In the genomic region with DNA sequence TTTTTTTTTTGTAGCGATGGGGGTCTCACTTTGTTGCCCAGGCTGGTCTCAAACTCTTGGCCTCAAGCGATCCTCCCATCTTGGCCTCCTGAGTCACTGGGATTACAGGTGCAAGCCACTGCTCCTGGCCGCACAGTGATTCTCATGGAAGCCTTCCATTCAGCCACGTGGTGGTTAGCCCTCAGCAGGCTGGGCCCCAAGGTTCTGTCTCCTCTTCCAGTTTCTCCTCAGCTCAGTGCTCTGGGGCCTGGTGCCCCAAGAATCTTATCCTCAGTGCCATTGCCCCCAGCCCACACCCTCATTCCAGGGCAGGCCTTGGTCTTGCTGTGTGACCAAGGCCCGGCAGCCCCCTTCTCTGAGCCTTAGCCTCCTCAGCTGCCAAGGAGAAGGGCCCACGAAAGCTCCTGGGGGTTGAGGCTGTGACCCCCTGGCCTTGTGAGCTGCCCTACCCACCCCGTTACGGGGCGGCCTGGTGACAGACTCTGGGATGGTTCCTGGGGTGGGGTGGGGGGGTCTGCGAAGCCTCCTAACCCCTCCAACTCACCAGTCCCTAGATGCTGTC, we compare ENCODE assay signal across 1 cellular context.
A peak's percentile ranks its signal among the peaks of the same experiment; 100 is the strongest.
TF ChIP-seq lines count a peak whose summit lies in the region.

No MANE protein-coding gene starts in this region.

TF ChIP-seq in HepG2, 621 proteins besides CTCF, POLR2A, EP300 and RAD21 (continued from another document):
- TF ChIP-seq, protein P1, sequence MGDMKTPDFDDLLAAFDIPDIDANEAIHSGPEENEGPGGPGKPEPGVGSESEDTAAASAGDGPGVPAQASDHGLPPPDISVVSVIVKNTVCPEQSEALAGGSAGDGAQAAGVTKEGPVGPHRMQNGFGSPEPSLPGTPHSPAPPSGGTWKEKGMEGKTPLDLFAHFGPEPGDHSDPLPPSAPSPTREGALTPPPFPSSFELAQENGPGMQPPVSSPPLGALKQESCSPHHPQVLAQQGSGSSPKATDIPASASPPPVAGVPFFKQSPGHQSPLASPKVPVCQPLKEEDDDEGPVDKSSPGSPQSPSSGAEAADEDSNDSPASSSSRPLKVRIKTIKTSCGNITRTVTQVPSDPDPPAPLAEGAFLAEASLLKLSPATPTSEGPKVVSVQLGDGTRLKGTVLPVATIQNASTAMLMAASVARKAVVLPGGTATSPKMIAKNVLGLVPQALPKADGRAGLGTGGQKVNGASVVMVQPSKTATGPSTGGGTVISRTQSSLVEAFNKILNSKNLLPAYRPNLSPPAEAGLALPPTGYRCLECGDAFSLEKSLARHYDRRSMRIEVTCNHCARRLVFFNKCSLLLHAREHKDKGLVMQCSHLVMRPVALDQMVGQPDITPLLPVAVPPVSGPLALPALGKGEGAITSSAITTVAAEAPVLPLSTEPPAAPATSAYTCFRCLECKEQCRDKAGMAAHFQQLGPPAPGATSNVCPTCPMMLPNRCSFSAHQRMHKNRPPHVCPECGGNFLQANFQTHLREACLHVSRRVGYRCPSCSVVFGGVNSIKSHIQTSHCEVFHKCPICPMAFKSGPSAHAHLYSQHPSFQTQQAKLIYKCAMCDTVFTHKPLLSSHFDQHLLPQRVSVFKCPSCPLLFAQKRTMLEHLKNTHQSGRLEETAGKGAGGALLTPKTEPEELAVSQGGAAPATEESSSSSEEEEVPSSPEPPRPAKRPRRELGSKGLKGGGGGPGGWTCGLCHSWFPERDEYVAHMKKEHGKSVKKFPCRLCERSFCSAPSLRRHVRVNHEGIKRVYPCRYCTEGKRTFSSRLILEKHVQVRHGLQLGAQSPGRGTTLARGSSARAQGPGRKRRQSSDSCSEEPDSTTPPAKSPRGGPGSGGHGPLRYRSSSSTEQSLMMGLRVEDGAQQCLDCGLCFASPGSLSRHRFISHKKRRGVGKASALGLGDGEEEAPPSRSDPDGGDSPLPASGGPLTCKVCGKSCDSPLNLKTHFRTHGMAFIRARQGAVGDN (CRISPR knock-in tag; IDR thresholded peaks at IDR 0.05), result 0 out of 2 replicates have a peak, but pooled peaks have one; percentile 10
- TF ChIP-seq SP140L (CRISPR knock-in tag; IDR thresholded peaks at IDR 0.05; ENCODE audit: borderline replicate concordance) (no peak), ZNF441 (CRISPR knock-in tag; IDR thresholded peaks at IDR 0.05; ENCODE audit: borderline replicate concordance) (no peak), PHB2 (IDR thresholded peaks at IDR 0.05; ENCODE audit: partially characterized antibody) (no peak), ZNF543 (CRISPR knock-in tag; IDR thresholded peaks at IDR 0.05) (no peak), STAG1 (CRISPR knock-in tag; IDR thresholded peaks at IDR 0.05) (no peak), ZNF768 (CRISPR knock-in tag; IDR thresholded peaks at IDR 0.05) (peak; percentile 91), ZNF788 (CRISPR knock-in tag; IDR thresholded peaks at IDR 0.05; ENCODE audit: borderline replicate concordance) (no peak), RNF2 (conservative IDR thresholded peaks at IDR 0.05; ENCODE audit: low read depth) (no peak), GABPB1 (CRISPR knock-in tag; IDR thresholded peaks at IDR 0.05) (0 out of 2 replicates have a peak, but pooled peaks have one; percentile 11), MZF1 (CRISPR knock-in tag; IDR thresholded peaks at IDR 0.05; ENCODE audit: borderline replicate concordance) (no peak), ZKSCAN1 (IDR thresholded peaks at IDR 0.05; ENCODE audit: low read length) (no peak), ETV6 (CRISPR knock-in tag; conservative IDR thresholded peaks at IDR 0.05) (no peak), TAF1 (CRISPR knock-in tag; IDR thresholded peaks at IDR 0.05) (no peak), ZNF382 (CRISPR knock-in tag; IDR thresholded peaks at IDR 0.05; ENCODE audit: borderline replicate concordance) (no peak)
- TF ChIP-seq, protein P2, sequence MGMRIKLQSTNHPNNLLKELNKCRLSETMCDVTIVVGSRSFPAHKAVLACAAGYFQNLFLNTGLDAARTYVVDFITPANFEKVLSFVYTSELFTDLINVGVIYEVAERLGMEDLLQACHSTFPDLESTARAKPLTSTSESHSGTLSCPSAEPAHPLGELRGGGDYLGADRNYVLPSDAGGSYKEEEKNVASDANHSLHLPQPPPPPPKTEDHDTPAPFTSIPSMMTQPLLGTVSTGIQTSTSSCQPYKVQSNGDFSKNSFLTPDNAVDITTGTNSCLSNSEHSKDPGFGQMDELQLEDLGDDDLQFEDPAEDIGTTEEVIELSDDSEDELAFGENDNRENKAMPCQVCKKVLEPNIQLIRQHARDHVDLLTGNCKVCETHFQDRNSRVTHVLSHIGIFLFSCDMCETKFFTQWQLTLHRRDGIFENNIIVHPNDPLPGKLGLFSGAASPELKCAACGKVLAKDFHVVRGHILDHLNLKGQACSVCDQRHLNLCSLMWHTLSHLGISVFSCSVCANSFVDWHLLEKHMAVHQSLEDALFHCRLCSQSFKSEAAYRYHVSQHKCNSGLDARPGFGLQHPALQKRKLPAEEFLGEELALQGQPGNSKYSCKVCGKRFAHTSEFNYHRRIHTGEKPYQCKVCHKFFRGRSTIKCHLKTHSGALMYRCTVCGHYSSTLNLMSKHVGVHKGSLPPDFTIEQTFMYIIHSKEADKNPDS (CRISPR knock-in tag; IDR thresholded peaks at IDR 0.05), result no peak
- TF ChIP-seq, protein P3, sequence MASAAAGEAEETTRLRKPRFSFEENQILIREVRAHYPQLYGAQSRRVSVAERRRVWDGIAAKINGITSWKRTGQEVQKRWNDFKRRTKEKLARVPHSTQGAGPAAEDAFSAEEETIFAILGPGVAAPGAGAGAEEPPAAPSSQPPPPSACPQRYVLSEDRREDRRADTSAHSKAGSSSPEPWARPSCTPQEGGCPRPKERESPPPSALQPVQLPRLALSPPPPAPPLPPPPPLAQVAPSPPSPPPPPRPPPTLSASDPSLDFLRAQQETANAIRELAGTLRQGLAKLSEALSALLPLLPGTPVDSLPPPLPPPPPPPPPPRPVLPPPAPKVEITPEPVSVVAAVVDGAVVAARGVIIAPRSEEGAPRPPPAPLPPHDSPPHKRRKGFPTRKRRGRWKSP (CRISPR knock-in tag; IDR thresholded peaks at IDR 0.05), result no peak
- TF ChIP-seq, protein P4, sequence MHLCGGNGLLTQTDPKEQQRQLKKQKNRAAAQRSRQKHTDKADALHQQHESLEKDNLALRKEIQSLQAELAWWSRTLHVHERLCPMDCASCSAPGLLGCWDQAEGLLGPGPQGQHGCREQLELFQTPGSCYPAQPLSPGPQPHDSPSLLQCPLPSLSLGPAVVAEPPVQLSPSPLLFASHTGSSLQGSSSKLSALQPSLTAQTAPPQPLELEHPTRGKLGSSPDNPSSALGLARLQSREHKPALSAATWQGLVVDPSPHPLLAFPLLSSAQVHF (CRISPR knock-in tag; IDR thresholded peaks at IDR 0.05), result no peak
- TF ChIP-seq, protein P5, sequence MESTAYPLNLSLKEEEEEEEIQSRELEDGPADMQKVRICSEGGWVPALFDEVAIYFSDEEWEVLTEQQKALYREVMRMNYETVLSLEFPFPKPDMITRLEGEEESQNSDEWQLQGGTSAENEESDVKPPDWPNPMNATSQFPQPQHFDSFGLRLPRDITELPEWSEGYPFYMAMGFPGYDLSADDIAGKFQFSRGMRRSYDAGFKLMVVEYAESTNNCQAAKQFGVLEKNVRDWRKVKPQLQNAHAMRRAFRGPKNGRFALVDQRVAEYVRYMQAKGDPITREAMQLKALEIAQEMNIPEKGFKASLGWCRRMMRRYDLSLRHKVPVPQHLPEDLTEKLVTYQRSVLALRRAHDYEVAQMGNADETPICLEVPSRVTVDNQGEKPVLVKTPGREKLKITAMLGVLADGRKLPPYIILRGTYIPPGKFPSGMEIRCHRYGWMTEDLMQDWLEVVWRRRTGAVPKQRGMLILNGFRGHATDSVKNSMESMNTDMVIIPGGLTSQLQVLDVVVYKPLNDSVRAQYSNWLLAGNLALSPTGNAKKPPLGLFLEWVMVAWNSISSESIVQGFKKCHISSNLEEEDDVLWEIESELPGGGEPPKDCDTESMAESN (CRISPR knock-in tag; conservative IDR thresholded peaks at IDR 0.05), result no peak
- TF ChIP-seq, protein P6, sequence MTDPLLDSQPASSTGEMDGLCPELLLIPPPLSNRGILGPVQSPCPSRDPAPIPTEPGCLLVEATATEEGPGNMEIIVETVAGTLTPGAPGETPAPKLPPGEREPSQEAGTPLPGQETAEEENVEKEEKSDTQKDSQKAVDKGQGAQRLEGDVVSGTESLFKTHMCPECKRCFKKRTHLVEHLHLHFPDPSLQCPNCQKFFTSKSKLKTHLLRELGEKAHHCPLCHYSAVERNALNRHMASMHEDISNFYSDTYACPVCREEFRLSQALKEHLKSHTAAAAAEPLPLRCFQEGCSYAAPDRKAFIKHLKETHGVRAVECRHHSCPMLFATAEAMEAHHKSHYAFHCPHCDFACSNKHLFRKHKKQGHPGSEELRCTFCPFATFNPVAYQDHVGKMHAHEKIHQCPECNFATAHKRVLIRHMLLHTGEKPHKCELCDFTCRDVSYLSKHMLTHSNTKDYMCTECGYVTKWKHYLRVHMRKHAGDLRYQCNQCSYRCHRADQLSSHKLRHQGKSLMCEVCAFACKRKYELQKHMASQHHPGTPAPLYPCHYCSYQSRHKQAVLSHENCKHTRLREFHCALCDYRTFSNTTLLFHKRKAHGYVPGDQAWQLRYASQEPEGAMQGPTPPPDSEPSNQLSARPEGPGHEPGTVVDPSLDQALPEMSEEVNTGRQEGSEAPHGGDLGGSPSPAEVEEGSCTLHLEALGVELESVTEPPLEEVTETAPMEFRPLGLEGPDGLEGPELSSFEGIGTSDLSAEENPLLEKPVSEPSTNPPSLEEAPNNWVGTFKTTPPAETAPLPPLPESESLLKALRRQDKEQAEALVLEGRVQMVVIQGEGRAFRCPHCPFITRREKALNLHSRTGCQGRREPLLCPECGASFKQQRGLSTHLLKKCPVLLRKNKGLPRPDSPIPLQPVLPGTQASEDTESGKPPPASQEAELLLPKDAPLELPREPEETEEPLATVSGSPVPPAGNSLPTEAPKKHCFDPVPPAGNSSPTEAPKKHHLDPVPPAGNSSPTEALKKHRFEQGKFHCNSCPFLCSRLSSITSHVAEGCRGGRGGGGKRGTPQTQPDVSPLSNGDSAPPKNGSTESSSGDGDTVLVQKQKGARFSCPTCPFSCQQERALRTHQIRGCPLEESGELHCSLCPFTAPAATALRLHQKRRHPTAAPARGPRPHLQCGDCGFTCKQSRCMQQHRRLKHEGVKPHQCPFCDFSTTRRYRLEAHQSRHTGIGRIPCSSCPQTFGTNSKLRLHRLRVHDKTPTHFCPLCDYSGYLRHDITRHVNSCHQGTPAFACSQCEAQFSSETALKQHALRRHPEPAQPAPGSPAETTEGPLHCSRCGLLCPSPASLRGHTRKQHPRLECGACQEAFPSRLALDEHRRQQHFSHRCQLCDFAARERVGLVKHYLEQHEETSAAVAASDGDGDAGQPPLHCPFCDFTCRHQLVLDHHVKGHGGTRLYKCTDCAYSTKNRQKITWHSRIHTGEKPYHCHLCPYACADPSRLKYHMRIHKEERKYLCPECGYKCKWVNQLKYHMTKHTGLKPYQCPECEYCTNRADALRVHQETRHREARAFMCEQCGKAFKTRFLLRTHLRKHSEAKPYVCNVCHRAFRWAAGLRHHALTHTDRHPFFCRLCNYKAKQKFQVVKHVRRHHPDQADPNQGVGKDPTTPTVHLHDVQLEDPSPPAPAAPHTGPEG (CRISPR knock-in tag; IDR thresholded peaks at IDR 0.05), result no peak
- TF ChIP-seq, protein P7, sequence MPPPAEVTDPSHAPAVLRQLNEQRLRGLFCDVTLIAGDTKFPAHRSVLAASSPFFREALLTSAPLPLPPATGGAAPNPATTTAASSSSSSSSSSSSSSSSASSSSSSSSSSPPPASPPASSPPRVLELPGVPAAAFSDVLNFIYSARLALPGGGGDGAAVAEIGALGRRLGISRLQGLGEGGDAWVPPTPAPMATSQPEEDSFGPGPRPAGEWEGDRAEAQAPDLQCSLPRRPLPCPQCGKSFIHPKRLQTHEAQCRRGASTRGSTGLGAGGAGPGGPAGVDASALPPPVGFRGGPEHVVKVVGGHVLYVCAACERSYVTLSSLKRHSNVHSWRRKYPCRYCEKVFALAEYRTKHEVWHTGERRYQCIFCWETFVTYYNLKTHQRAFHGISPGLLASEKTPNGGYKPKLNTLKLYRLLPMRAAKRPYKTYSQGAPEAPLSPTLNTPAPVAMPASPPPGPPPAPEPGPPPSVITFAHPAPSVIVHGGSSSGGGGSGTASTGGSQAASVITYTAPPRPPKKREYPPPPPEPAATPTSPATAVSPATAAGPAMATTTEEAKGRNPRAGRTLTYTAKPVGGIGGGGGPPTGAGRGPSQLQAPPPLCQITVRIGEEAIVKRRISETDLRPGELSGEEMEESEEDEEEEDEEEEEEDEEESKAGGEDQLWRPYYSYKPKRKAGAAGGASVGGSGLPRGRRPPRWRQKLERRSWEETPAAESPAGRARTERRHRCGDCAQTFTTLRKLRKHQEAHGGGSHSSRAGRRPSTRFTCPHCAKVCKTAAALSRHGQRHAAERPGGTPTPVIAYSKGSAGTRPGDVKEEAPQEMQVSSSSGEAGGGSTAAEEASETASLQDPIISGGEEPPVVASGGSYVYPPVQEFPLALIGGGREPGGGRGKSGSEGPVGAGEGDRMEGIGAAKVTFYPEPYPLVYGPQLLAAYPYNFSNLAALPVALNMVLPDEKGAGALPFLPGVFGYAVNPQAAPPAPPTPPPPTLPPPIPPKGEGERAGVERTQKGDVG (CRISPR knock-in tag; IDR thresholded peaks at IDR 0.05; ENCODE audit: borderline replicate concordance), result no peak
